Comparison of ENCODE assay signal across 8 cellular contexts in the genomic region with DNA sequence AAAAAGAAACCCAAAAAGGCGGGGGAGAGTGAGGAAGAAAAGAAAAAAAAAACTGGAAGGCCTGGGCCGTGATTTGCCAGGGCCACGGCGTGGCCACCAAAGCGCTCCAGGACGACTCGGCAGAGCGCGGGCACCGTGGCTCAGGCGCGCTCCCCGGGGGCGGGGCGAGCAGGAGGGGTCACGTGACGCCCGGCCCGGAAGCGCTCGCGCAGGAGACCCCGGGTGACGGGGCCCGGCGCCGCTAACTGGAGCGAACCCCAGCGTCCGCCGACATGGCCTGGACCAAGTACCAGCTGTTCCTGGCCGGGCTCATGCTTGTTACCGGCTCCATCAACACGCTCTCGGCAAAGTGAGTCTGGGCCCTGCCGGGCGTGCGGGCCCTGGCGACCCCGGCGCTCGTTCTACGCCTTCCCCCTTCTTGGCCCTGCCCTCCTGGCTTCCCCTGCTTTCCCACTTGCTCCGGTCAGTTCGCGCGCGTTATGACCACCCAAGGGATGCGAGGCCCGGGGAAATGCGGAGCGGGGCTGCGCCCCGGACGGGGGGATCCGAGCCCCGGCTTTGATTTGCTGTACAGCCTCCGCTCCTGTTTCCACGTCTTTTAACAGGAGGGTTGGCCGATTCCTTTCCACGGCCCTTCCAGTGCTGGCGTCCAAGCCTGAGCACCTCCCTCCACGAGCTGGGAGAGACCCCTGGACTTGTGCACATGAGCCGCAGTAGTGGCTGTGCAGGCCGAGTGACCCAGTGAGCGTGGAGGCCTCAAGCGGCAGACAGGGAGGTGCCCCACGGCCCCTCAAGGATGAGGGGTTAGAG.
A peak's percentile ranks its signal among the peaks of the same experiment; 100 is the strongest.
DNase-seq lines count a peak whose midpoint lies in the region; ATAC-seq lines count a peak whose summit lies in the region.

Gene SLC35F6, plus strand, starts transcription at position 207 of the 810 bp plus-strand sequence. Its CDS starts 66 bp downstream, at position 273.

- peak within 1 kb of the TSS; percentile 92 to 95 for H3K27ac Mint-ChIP-seq in effector memory CD8-positive, alpha-beta T cell
- peak within 1 kb of the TSS; percentile 90 for H3K27ac Mint-ChIP-seq in memory B cell

- no peaks in the 10 kb centered on the region for H3K9me3 Mint-ChIP-seq in effector memory CD8-positive, alpha-beta T cell
- no peaks in the 10 kb centered on the region for H3K9me3 Mint-ChIP-seq in memory B cell

- H3K4me3 Mint-ChIP-seq in effector memory CD8-positive, alpha-beta T cell, result peak within 1 kb of the TSS; percentile 95 to 96
- peak within 1 kb of the TSS; percentile 94 for H3K4me3 Mint-ChIP-seq in memory B cell

- H3K27me3 Mint-ChIP-seq in effector memory CD8-positive, alpha-beta T cell, result no peaks in the 10 kb centered on the region
- H3K27me3 Mint-ChIP-seq in memory B cell, result no peaks in the 10 kb centered on the region

- H3K4me1 Mint-ChIP-seq in effector memory CD8-positive, alpha-beta T cell (ENCODE audit: low read depth in 2 of 2), result peaks cover 35 to 40% of the 10 kb centered on the region in 2 donors
- H3K4me1 Mint-ChIP-seq in memory B cell, result peaks cover 15% of the 10 kb centered on the region

- H3K36me3 Mint-ChIP-seq in effector memory CD8-positive, alpha-beta T cell (ENCODE audit: insufficient read depth), result peaks cover 8% of the 10 kb centered on the region
- H3K36me3 Mint-ChIP-seq in memory B cell, result no peaks in the 10 kb centered on the region

- peak; percentile 87 for ATAC-seq in GM19035 (IDR thresholded peaks at IDR 0.05; ENCODE audit: unreplicated experiment)
- ATAC-seq in HG03354 (IDR thresholded peaks at IDR 0.05; ENCODE audit: poor library complexity, severe bottlenecking, unreplicated experiment), result peak; percentile 87
- peak; percentile 97 for ATAC-seq in effector memory CD8-positive, alpha-beta T cell (replicated peaks)
- peak; percentile 98 for ATAC-seq in memory B cell (ENCODE audit: low read depth)

- DNase-seq in Ammon's horn (ENCODE audit: low spot score) (peak; percentile 89), NCI-H748 (lab: John Stamatoyannopoulos, UW; ENCODE audit: unreplicated experiment) (peak; percentile 83), memory B cell (ENCODE audit: low spot score in 2 of 2) (peak; percentile 77 to 80)
- peak; percentile 60 to 68 (median 62) for DNase-seq in activated CD8-positive, alpha-beta memory T cell treated with anti-CD3 and anti-CD28 coated beads for 48 hours (ENCODE audit: low read depth in 2 of 3, low spot score in 2 of 3)
- peak; percentile 76 to 83 (median 81) for DNase-seq in effector memory CD8-positive, alpha-beta T cell
- DNase-seq in stimulated activated CD8-positive, alpha-beta memory T cell treated with anti-CD3 and anti-CD28 coated beads, Interleukin-12 subunit alpha, Interleukin-12 subunit beta, amount 100 ng/mL, for 1 hour (ENCODE audit: low read depth), result peak; percentile 63

Comparison
In these comparisons a context has a peak if more than half of its experiments do, and no peak if none do; other contexts are left out.
1. Peak in every context shown above with its lines: DNase-seq and ATAC-seq.